18 cellular contexts compared by ENCODE assay signal in the genomic region with DNA sequence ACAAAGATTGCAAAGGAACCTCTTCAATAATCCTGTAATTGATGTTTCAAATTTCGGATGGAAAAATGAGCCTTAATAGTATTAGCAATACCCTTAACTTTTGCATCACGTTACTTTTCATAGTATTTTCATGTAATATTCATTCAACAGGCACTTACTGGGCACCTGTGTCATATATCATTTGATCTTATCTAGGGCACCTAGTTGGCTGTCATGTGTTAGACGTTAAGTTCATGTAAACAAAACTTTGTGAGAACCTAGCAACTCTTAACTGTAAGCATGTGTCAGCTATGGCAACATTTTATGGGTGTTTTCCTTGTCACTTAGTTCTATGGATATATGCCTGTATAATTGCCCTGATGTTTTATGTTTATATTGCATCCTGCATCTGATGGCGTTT. TPM values are rescaled to one million over a fixed set of nuclear protein-coding genes. Genes with fewer than 3 reads are reported as not detected.
DNase-seq lines count a peak whose midpoint lies in the region; ATAC-seq, FAIRE-seq and TF ChIP-seq lines count a peak whose summit lies in the region.
"Had no signal": no experiment of that assay in that cellular context is flagged by ENCODE, and none has a peak within 500 bp of the region (broad histone marks: within the 10 kb centered on the region; RNA-seq: fewer than 3 reads in every experiment).

No MANE protein-coding gene starts in this region.

- TF ChIP-seq POLR2A in gastroesophageal sphincter (IDR thresholded peaks at IDR 0.05): no peak

- no peak overlapping the region for H3K9ac ChIP-seq in kidney (ENCODE audit: low read length in 2 of 2)

- H3K27ac Mint-ChIP-seq in Caco-2 (ENCODE audit: unreplicated experiment): peak overlapping the region; percentile 89
- peak overlapping the region; percentile 94; the same call in 1 of the 2 replicates for H3K27ac Mint-ChIP-seq in WTC11
- H3K27ac Mint-ChIP-seq in nephron progenitor cell: no peak overlapping the region
- no peak overlapping the region for H3K27ac Mint-ChIP-seq in CD8-positive, alpha-beta T cell
- H3K27ac Mint-ChIP-seq: activated CD4-positive, alpha-beta memory T cell treated with anti-CD3 and anti-CD28 coated beads, Interleukin-2, amount 10 ng/mL, durations not matched to agents 7 days and 5 days; activated T-helper 1 cell treated with anti-CD3 and anti-CD28 coated beads, Interleukin-12 subunit alpha, Interleukin-12 subunit beta, Interleukin-2, Interleukin-4 antibody, amounts not matched to agents 30 ng/mL and 10 ng/mL and 1 ng/mL, durations not matched to agents 14 hours and 24 hours and 36 hours; CD4-positive, alpha-beta T cell; HFFc6; memory B cell had no signal

- peak overlapping the region; percentile 87 for H3K4me3 Mint-ChIP-seq in Caco-2 (ENCODE audit: unreplicated experiment)
- peak overlapping the region; percentile 79 for H3K4me3 Mint-ChIP-seq in WTC11
- peak overlapping the region; percentile 87 for H3K4me3 Mint-ChIP-seq in nephron progenitor cell
- no peak overlapping the region for H3K4me3 Mint-ChIP-seq in CD8-positive, alpha-beta T cell
- H3K4me3 Mint-ChIP-seq: activated CD4-positive, alpha-beta memory T cell treated with anti-CD3 and anti-CD28 coated beads, Interleukin-2, amount 10 ng/mL, durations not matched to agents 7 days and 5 days; activated T-helper 1 cell treated with anti-CD3 and anti-CD28 coated beads, Interleukin-12 subunit alpha, Interleukin-12 subunit beta, Interleukin-2, Interleukin-4 antibody, amounts not matched to agents 30 ng/mL and 10 ng/mL and 1 ng/mL, durations not matched to agents 14 hours and 24 hours and 36 hours; CD4-positive, alpha-beta T cell; HFFc6 had no signal

- DNase-seq in Caco-2 (no peak), WTC11 (ENCODE audit: low spot score) (no peak), nephron progenitor cell (no peak), cortex of kidney (lab: John Stamatoyannopoulos, UW) (no peak), kidney (no peak)
- DNase-seq in CD8-positive, alpha-beta T cell: no peak
- DNase-seq: activated CD4-positive, alpha-beta memory T cell treated with anti-CD3 and anti-CD28 coated beads, Interleukin-2, amount 10 ng/mL, durations not matched to agents 7 days and 5 days; amniotic stem cell; CD4-positive, alpha-beta T cell; HFFc6; NCI-H1436 treated with DMSO at 0.1 percent for 48 hours had no signal

- CTCF ChIA-PET in Caco-2 (lab: Charles Lee): interaction anchor here (0.7 kb wide), 1 partner anchor 48 kb away, joined by 3 read pairs; no protein-coding TSS in a partner anchor
- CTCF ChIA-PET in WTC11 (lab: Charles Lee): interaction anchor here (0.7 to 2.1 kb wide), 3 partner anchors 19 to 48 kb away, joined by 3 to 10 read pairs (median 4); no protein-coding TSS in a partner anchor
- CTCF ChIA-PET in CD8-positive, alpha-beta T cell (lab: Charles Lee): no interaction called here

- H3K4me1 Mint-ChIP-seq in Caco-2 (ENCODE audit: low read depth, unreplicated experiment): peaks cover 11% of the 10 kb centered on the region
- H3K4me1 Mint-ChIP-seq in WTC11: peaks cover 10% of the 10 kb centered on the region
- peaks cover 18% of the 10 kb centered on the region for H3K4me1 Mint-ChIP-seq in nephron progenitor cell
- H3K4me1 Mint-ChIP-seq in CD8-positive, alpha-beta T cell (ENCODE audit: low read depth): no peaks in the 10 kb centered on the region
- H3K4me1 Mint-ChIP-seq: activated CD4-positive, alpha-beta memory T cell treated with anti-CD3 and anti-CD28 coated beads, Interleukin-2, amount 10 ng/mL, durations not matched to agents 7 days and 5 days; memory B cell had no signal

- H3K9me3 ChIP-seq in Caco-2 (no peaks in the 10 kb centered on the region), gastroesophageal sphincter (no peaks in the 10 kb centered on the region), kidney (ENCODE audit: control insufficient read depth in 1 of 2, low read length in 2 of 2) (no peaks in the 10 kb centered on the region)
- H3K9me3 ChIP-seq in CD8-positive, alpha-beta T cell (ENCODE audit: low read length): no peaks in the 10 kb centered on the region

- intact Hi-C loops in Caco-2 (cut with micrococcal nuclease; ENCODE audit: unreplicated experiment): loop anchor here (1.0 to 2.0 kb wide), 4 partner anchors 42 to 225 kb away; no protein-coding TSS in a partner anchor
- intact Hi-C loops in kidney (cut with DNase I): no loop called here
- intact Hi-C loops in CD8-positive, alpha-beta T cell (cut with DNase I, micrococcal nuclease): no loop called here

- BruUV-seq in Caco-2 (replicated peaks; lab: Mats Ljungman, UMichigan): TSS peak; percentile 53

- FAIRE-seq in kidney (lab: Jason Lieb, UNC): no peak
- FAIRE-seq: A204.1, GM12892 had no signal

- no peaks in the 10 kb centered on the region for H3K27me3 ChIP-seq in Caco-2 (replicated peaks; ENCODE audit: control insufficient read depth, insufficient read depth, low read length)
- no peaks in the 10 kb centered on the region for H3K27me3 ChIP-seq in gastroesophageal sphincter
- no peaks in the 10 kb centered on the region for H3K27me3 ChIP-seq in CD8-positive, alpha-beta T cell (ENCODE audit: insufficient read depth, low read length)

- H3K36me3 ChIP-seq in Caco-2 (ENCODE audit: control insufficient read depth, insufficient read depth, low read length) (no peaks in the 10 kb centered on the region), gastroesophageal sphincter (no peaks in the 10 kb centered on the region), kidney (ENCODE audit: control insufficient read depth in 1 of 2, insufficient read depth in 2 of 2, low read length in 2 of 2) (no peaks in the 10 kb centered on the region)
- no peaks in the 10 kb centered on the region for H3K36me3 ChIP-seq in CD8-positive, alpha-beta T cell (ENCODE audit: insufficient read depth, low read length)

- H3K4me1 ChIP-seq in Caco-2: peaks cover 13% of the 10 kb centered on the region
- peaks cover 0 to 11% (median 3%) of the 10 kb centered on the region in 3 donors for H3K4me1 ChIP-seq in gastroesophageal sphincter
- H3K4me1 ChIP-seq in kidney (ENCODE audit: control insufficient read depth in 1 of 2, insufficient read depth in 1 of 2, low read depth in 1 of 2, low read length in 2 of 2): no peaks in the 10 kb centered on the region
- H3K4me1 ChIP-seq in CD8-positive, alpha-beta T cell (ENCODE audit: insufficient read depth, low read length): no peaks in the 10 kb centered on the region

- no peaks in the 10 kb centered on the region for H3K27me3 Mint-ChIP-seq in Caco-2 (ENCODE audit: insufficient read depth, unreplicated experiment)
- H3K27me3 Mint-ChIP-seq in WTC11 (ENCODE audit: low read depth): no peaks in the 10 kb centered on the region; the same call in 1 of the 2 replicates
- peaks cover 30% of the 10 kb centered on the region for H3K27me3 Mint-ChIP-seq in nephron progenitor cell (ENCODE audit: low read depth, poor library complexity)
- H3K27me3 Mint-ChIP-seq in CD8-positive, alpha-beta T cell (ENCODE audit: low read depth): peaks cover 19% of the 10 kb centered on the region

- TF ChIP-seq CTCF in Caco-2 (IDR thresholded peaks at IDR 0.05; ENCODE audit: insufficient read depth in 1 of 2, low read depth in 1 of 2, low read length in 1 of 2, severe bottlenecking in 1 of 2, unreplicated experiment in 1 of 2) (no peak), WTC11 (IDR thresholded peaks at IDR 0.05) (no peak), gastroesophageal sphincter (IDR thresholded peaks at IDR 0.05) (no peak), nephron progenitor cell (IDR thresholded peaks at IDR 0.05) (no peak), kidney (IDR thresholded peaks at IDR 0.05; ENCODE audit: borderline replicate concordance, extremely low read depth, insufficient read depth) (no peak)
- TF ChIP-seq CTCF in CD8-positive, alpha-beta T cell (IDR thresholded peaks at IDR 0.05): no peak

- peak overlapping the region in 3 of 4 donors; percentile 66 to 89 (median 84) for H3K27ac ChIP-seq in gastroesophageal sphincter
- H3K27ac ChIP-seq in kidney (ENCODE audit: low read depth in 2 of 2, low read length in 2 of 2): no peak overlapping the region
- no peak overlapping the region for H3K27ac ChIP-seq in CD8-positive, alpha-beta T cell (ENCODE audit: low read depth, low read length)
- H3K27ac ChIP-seq: HL-60 had no signal

- no peak for TF ChIP-seq EP300 in gastroesophageal sphincter (IDR thresholded peaks at IDR 0.05)

- ATAC-seq in WTC11 (no peak), gastroesophageal sphincter (no peak), HG03108 (IDR thresholded peaks at IDR 0.05; ENCODE audit: unreplicated experiment) (no peak)
- no peak for ATAC-seq in CD8-positive, alpha-beta T cell

- POLR2A ChIA-PET in Caco-2 (lab: Charles Lee): no interaction called here
- POLR2A ChIA-PET in WTC11 (lab: Charles Lee): no interaction called here
- POLR2A ChIA-PET in CD8-positive, alpha-beta T cell (lab: Charles Lee): no interaction called here

- H3K9me3 Mint-ChIP-seq in Caco-2 (ENCODE audit: unreplicated experiment) (no peaks in the 10 kb centered on the region), WTC11 (no peaks in the 10 kb centered on the region), nephron progenitor cell (no peaks in the 10 kb centered on the region)
- H3K9me3 Mint-ChIP-seq in CD8-positive, alpha-beta T cell: no peaks in the 10 kb centered on the region
- H3K9me3 Mint-ChIP-seq: activated CD4-positive, alpha-beta memory T cell treated with anti-CD3 and anti-CD28 coated beads, Interleukin-2, amount 10 ng/mL, durations not matched to agents 7 days and 5 days; activated T-helper 1 cell treated with anti-CD3 and anti-CD28 coated beads, Interleukin-12 subunit alpha, Interleukin-12 subunit beta, Interleukin-2, Interleukin-4 antibody, amounts not matched to agents 30 ng/mL and 10 ng/mL and 1 ng/mL, durations not matched to agents 14 hours and 24 hours and 36 hours; CD4-positive, alpha-beta T cell; HFFc6; memory B cell had no signal

- WGBS in gastroesophageal sphincter (ENCODE audit: low coverage in 1 of 2), 2 donors: 51 to 71% methylated on average over 3 to 4 of the region's 4 CpGs

- H3K4me3 ChIP-seq in Caco-2 (ENCODE audit: low read depth, low read length) (peak overlapping the region; percentile 69), gastroesophageal sphincter (peak overlapping the region; percentile 33 to 50), kidney (ENCODE audit: low read length in 2 of 2) (no peak overlapping the region)
- H3K4me3 ChIP-seq in CD8-positive, alpha-beta T cell (ENCODE audit: low read depth, low read length): no peak overlapping the region

- H3K36me3 Mint-ChIP-seq in Caco-2 (ENCODE audit: insufficient read depth, unreplicated experiment) (peaks cover 6% of the 10 kb centered on the region), WTC11 (no peaks in the 10 kb centered on the region), nephron progenitor cell (ENCODE audit: low read depth) (no peaks in the 10 kb centered on the region)
- no peaks in the 10 kb centered on the region for H3K36me3 Mint-ChIP-seq in CD8-positive, alpha-beta T cell
- H3K36me3 Mint-ChIP-seq: memory B cell had no signal

RNA-seq across cellular contexts. Expression of a gene that starts 0.8 kb away (rescaled TPM):
- total RNA-seq in Caco-2 (2022) (34.9 and 51.0 TPM in 2 replicates), WTC11 (2021) (6.5 to 7.9 TPM (median 6.5 TPM) in 3 replicates), gastroesophageal sphincter (10 to 100 TPM; 10.2 to 43.4 (median 18.4) TPM), kidney (89.0 TPM)
- polyA plus RNA-seq in kidney (ENCODE audit: insufficient read depth, low read depth, low replicate concordance): 4.0 TPM
- not detected for total RNA-seq in CD8-positive, alpha-beta T cell
- total RNA-seq: activated CD4-positive, alpha-beta memory T cell treated with anti-CD3 and anti-CD28 coated beads, Interleukin-2, amount 10 ng/mL, durations not matched to agents 7 days and 5 days; CD4-positive, alpha-beta T cell had no signal

Comparison
In these comparisons a context has a peak if more than half of its experiments do, and no peak if none do; other contexts are left out.
1. H3K4me3 ChIP-seq: peak in Caco-2 (single experiment) and gastroesophageal sphincter (2 of 2); none in kidney (0 of 2) and CD8-positive, alpha-beta T cell (single experiment).
2. H3K27ac Mint-ChIP-seq: peak in Caco-2 (single experiment) and WTC11 (single experiment); none in nephron progenitor cell (single experiment) and CD8-positive, alpha-beta T cell (single experiment).
3. H3K27ac ChIP-seq: peak in gastroesophageal sphincter (3 of 4); none in kidney (0 of 2) and CD8-positive, alpha-beta T cell (single experiment).